In the genomic region with DNA sequence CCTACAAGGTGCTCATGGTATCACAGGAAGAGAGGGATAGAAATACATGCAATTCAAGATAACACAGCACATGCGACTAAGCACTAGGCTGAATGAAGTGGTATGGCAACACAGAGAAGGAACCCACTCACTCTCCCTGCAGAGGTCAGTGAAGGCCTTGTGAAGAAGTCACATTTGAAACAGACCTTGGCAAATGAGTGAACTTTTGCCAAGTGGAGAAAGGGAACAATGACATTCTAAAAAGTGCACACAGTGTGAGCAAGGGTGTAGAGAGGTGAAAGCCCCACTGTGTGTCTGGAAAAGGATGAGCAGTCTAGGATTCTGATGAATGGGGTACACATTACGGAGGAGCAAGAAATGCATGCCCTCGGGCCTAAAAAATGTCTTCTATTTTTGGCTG, we compare ENCODE assay signal across 8 cellular contexts. TPM values are rescaled to one million over a fixed set of nuclear protein-coding genes. Genes with fewer than 3 reads are reported as not detected.
DNase-seq lines count a peak whose midpoint lies in the region; ATAC-seq, FAIRE-seq and TF ChIP-seq lines count a peak whose summit lies in the region.

No MANE protein-coding gene starts in this region.

- H3K27me3 ChIP-seq in HL-60 (ENCODE audit: insufficient read depth, poor library complexity, severe bottlenecking) (no peaks in the 10 kb centered on the region), adrenal gland (no peaks in the 10 kb centered on the region), lung (ENCODE audit: control insufficient read depth, insufficient read depth) (no peaks in the 10 kb centered on the region), uterus (no peaks in the 10 kb centered on the region)

- TF ChIP-seq POLR2A in adrenal gland (IDR thresholded peaks at IDR 0.05) (no peak), uterus (IDR thresholded peaks at IDR 0.05) (no peak)

- TF ChIP-seq CTCF in HL-60 (IDR thresholded peaks at IDR 0.05; ENCODE audit: insufficient read depth, low read length) (no peak), adrenal gland (IDR thresholded peaks at IDR 0.05) (peak in 5 of 6 experiments; percentile 10 to 64 (median 44)), lung (IDR thresholded peaks at IDR 0.05; ENCODE audit: control extremely low read depth, extremely low read depth) (no peak), uterus (IDR thresholded peaks at IDR 0.05) (peak in 1 of 4 experiments; percentile 10)

- H3K9me3 ChIP-seq in adrenal gland (replicated peaks in 1 of 3) (no peaks in the 10 kb centered on the region), lung (ENCODE audit: control insufficient read depth in 2 of 2, insufficient read depth in 1 of 2, low read length in 1 of 2) (no peaks in the 10 kb centered on the region), uterus (no peaks in the 10 kb centered on the region)

- H3K4me3 ChIP-seq in HL-60 (replicated peaks; ENCODE audit: insufficient read depth, low read length) (no peak overlapping the region), adrenal gland (peak overlapping the region in 1 of 4 donors; percentile 35), lung (no peak overlapping the region), uterus (no peak overlapping the region)

- peak overlapping the region; percentile 97 for H3K27ac ChIP-seq in HL-60 (replicated peaks)
- peak overlapping the region; percentile 67 to 92 (median 74) for H3K27ac ChIP-seq in adrenal gland
- peak overlapping the region; percentile 92 to 95 for H3K27ac ChIP-seq in lung (ENCODE audit: low read depth in 1 of 2, low read length in 1 of 2)
- peak overlapping the region; percentile 88 to 100 for H3K27ac ChIP-seq in uterus

- H3K36me3 ChIP-seq in adrenal gland (replicated peaks in 1 of 2) (no peaks in the 10 kb centered on the region), lung (ENCODE audit: control insufficient read depth in 2 of 2, insufficient read depth in 2 of 2, low read length in 2 of 2) (peaks cover 0 to 1% of the 10 kb centered on the region in 2 donors), uterus (no peaks in the 10 kb centered on the region)

- 19 to 27% (median 24%) methylated on average over 3 of the region's 3 CpGs for WGBS in adrenal gland, 4 donors
- whole genome bisulfite sequencing in lung, 2 donors: 37 to 44% methylated on average over 3 of the region's 3 CpGs

- peaks cover 35 to 53% of the 10 kb centered on the region in 2 donors for H3K4me1 ChIP-seq in adrenal gland (replicated peaks in 1 of 2)
- H3K4me1 ChIP-seq in lung (ENCODE audit: control insufficient read depth in 2 of 2, insufficient read depth in 2 of 2, low read length in 2 of 2): peaks cover 19 to 62% of the 10 kb centered on the region in 2 donors
- H3K4me1 ChIP-seq in uterus: peaks cover 20 to 22% of the 10 kb centered on the region in 2 donors

- DNase-seq in GM18507 (ENCODE audit: extremely low spot score, insufficient read length, low read depth): no peak
- DNase-seq in HL-60 (ENCODE audit: low read depth in 1 of 2, low spot score in 1 of 2): peak; percentile 36 to 77
- DNase-seq in adrenal gland: peak in 6 of 7 donors; percentile 43 to 67 (median 58)
- no peak for DNase-seq in lung (ENCODE audit: low spot score)
- DNase-seq in uterus: no peak
- no peak for DNase-seq in activated CD8-positive, alpha-beta memory T cell treated with anti-CD3 and anti-CD28 coated beads, Interleukin-2, amount 50 U/mL, for 4 hours

- intact Hi-C loops in adrenal gland (cut with DNase I): no loop called here
- intact Hi-C loops in uterus (cut with DNase I; ENCODE audit: low total_unique reads): no loop called here

- FAIRE-seq in GM18507 (lab: Jason Lieb, UNC): peak; percentile 44

- ATAC-seq in lung (ENCODE audit: insufficient read depth, low FRiP score) (peak; percentile 37), HG03097 (IDR thresholded peaks at IDR 0.05; ENCODE audit: low FRiP score, unreplicated experiment) (no peak), HG03571 (IDR thresholded peaks at IDR 0.05; ENCODE audit: unreplicated experiment) (no peak)

RNA-seq across cellular contexts. Expression of gene KLF7, which starts 23.3 kb away (rescaled TPM):
- total RNA-seq in adrenal gland (10 to 100 TPM; 11.9 to 45.9 (median 25.7) TPM), lung (10 to 100 TPM; 23.7 to 51.8 TPM), uterus (10 to 100 TPM; 20.9 to 96.0 (median 39.4) TPM)
- polyA plus RNA-seq in adrenal gland (10 to 100 TPM in 1 of 3 donors, 1 to 10 TPM in 2; 3.6 to 17.0 (median 6.8) TPM), lung (10 to 100 TPM in 1 of 2 donors, 1 to 10 TPM in 1; 4.4 to 20.9 TPM)

Comparison
In these comparisons a context has a peak if more than half of its experiments do, and no peak if none do; other contexts are left out.
1. DNase-seq: peak in HL-60 (2 of 2) and adrenal gland (6 of 7); none in GM18507 (single experiment), lung (single experiment), uterus (0 of 2) and activated CD8-positive, alpha-beta memory T cell treated with anti-CD3 and anti-CD28 coated beads, Interleukin-2, amount 50 U/mL, for 4 hours (single experiment).
2. CTCF ChIP-seq: peak in adrenal gland (5 of 6); none in HL-60 (single experiment) and lung (single experiment).
3. Peak in every context shown above with its lines, with median percentiles within 50 percentile points of each other: H3K27ac ChIP-seq.